In genomic region chr11:57459112-57460016, GRCh38 we compare ENCODE assay signal across 8 cellular contexts. TPM values are rescaled to one million over a fixed set of nuclear protein-coding genes. Genes with fewer than 3 reads are reported as not detected.
DNase-seq lines count a peak whose midpoint lies in the region; ATAC-seq, FAIRE-seq and TF ChIP-seq lines count a peak whose summit lies in the region.

No MANE protein-coding gene starts in this region.

- FAIRE-seq in GM12892 (lab: Jason Lieb, UNC) = no peak

- H3K4me3 ChIP-seq in CD4-positive, alpha-beta memory T cell (ENCODE audit: low read length in 2 of 2) = peak overlapping the region; percentile 33 to 44
- H3K4me3 ChIP-seq in iPS-18c (ENCODE audit: insufficient read depth, low read depth, low read length) = peak overlapping the region; percentile 46

- peak overlapping the region; percentile 86 to 95 (median 91) for H3K4me3 Mint-ChIP-seq in CD4-positive, alpha-beta memory T cell
- peak overlapping the region; percentile 86 for H3K4me3 Mint-ChIP-seq in activated T-helper 1 cell treated with anti-CD3 and anti-CD28 coated beads, Interleukin-12 subunit alpha, Interleukin-12 subunit beta, Interleukin-2, Interleukin-4 antibody, amounts not matched to agents 30 ng/mL and 10 ng/mL and 1 ng/mL, durations not matched to agents 14 hours and 24 hours and 36 hours
- H3K4me3 Mint-ChIP-seq in stimulated activated naive B cell treated with anti-CD40 and anti-IgM and Interleukin-4, amounts not matched to agents 10 μg/mL and 1 μg/mL and 100 μg/mL, for 72 hours = peak overlapping the region; percentile 85 to 88

- H3K9me3 Mint-ChIP-seq in CD4-positive, alpha-beta memory T cell = peaks cover 0 to 1% (median 0%) of the 10 kb centered on the region in 8 donors
- no peaks in the 10 kb centered on the region for H3K9me3 Mint-ChIP-seq in activated T-helper 1 cell treated with anti-CD3 and anti-CD28 coated beads, Interleukin-12 subunit alpha, Interleukin-12 subunit beta, Interleukin-2, Interleukin-4 antibody, amounts not matched to agents 30 ng/mL and 10 ng/mL and 1 ng/mL, durations not matched to agents 14 hours and 24 hours and 36 hours
- H3K9me3 Mint-ChIP-seq in stimulated activated naive B cell treated with anti-CD40 and anti-IgM and Interleukin-4, amounts not matched to agents 10 μg/mL and 1 μg/mL and 100 μg/mL, for 72 hours = no peaks in the 10 kb centered on the region

- CTCF ChIA-PET in CD4-positive, alpha-beta memory T cell (lab: Charles Lee; ENCODE audit: partially characterized antibody) = interaction anchor here (0.6 to 8.2 kb wide), 25 partner anchors 8 to 252 kb away, joined by 3 to 187 read pairs (median 6); partner anchors contain the start of genes SLC43A1, SLC43A3, TIMM10 and UBE2L6

- H3K36me3 ChIP-seq in CD4-positive, alpha-beta memory T cell (ENCODE audit: insufficient read depth, low read length) = no peaks in the 10 kb centered on the region

- H3K27me3 Mint-ChIP-seq in CD4-positive, alpha-beta memory T cell = peaks cover 18 to 35% of the 10 kb centered on the region in 2 donors
- H3K27me3 Mint-ChIP-seq in activated T-helper 1 cell treated with anti-CD3 and anti-CD28 coated beads, Interleukin-12 subunit alpha, Interleukin-12 subunit beta, Interleukin-2, Interleukin-4 antibody, amounts not matched to agents 30 ng/mL and 10 ng/mL and 1 ng/mL, durations not matched to agents 14 hours and 24 hours and 36 hours (ENCODE audit: insufficient read depth) = peaks cover 60% of the 10 kb centered on the region
- peaks cover 45 to 58% of the 10 kb centered on the region in 2 donors for H3K27me3 Mint-ChIP-seq in stimulated activated naive B cell treated with anti-CD40 and anti-IgM and Interleukin-4, amounts not matched to agents 10 μg/mL and 1 μg/mL and 100 μg/mL, for 72 hours

- intact Hi-C loops in CD4-positive, alpha-beta memory T cell (cut with micrococcal nuclease) = loop anchor here (5.0 kb wide), 2 partner anchors 33 to 1053 kb away; no protein-coding TSS in a partner anchor
- intact Hi-C loops in activated T-helper 1 cell treated with anti-CD3 and anti-CD28 coated beads, Interleukin-12 subunit alpha, Interleukin-12 subunit beta, Interleukin-2, Interleukin-4 antibody, amounts not matched to agents 30 ng/mL and 10 ng/mL and 1 ng/mL, durations not matched to agents 14 hours and 24 hours and 36 hours (cut with micrococcal nuclease) = loop anchor here (1.0 to 5.0 kb wide), 5 partner anchors 16 to 253 kb away; partner anchors contain the start of genes MED19, SLC43A3 and TMX2

- peak in 3 of 5 donors; percentile 19 to 35 (median 22) for DNase-seq in CD4-positive, alpha-beta memory T cell
- DNase-seq in KG1 (lab: John Stamatoyannopoulos, UW) (peak; percentile 65), GM12892 (ENCODE audit: insufficient read length) (no peak)
- DNase-seq in activated T-helper 1 cell treated with anti-CD3 and anti-CD28 coated beads, Interleukin-12 subunit alpha, Interleukin-12 subunit beta, Interleukin-2, Interleukin-4 antibody, amounts not matched to agents 30 ng/mL and 10 ng/mL and 1 ng/mL, durations not matched to agents 14 hours and 24 hours and 36 hours (ENCODE audit: low spot score) = no peak
- no peak for DNase-seq in stimulated activated naive B cell treated with anti-CD40 and anti-IgM and Interleukin-4, amounts not matched to agents 10 μg/mL and 1 μg/mL and 100 μg/mL, for 72 hours

- peak overlapping the region in 6 of 7 donors; percentile 9 to 81 (median 60) for H3K27ac Mint-ChIP-seq in CD4-positive, alpha-beta memory T cell
- H3K27ac Mint-ChIP-seq in activated T-helper 1 cell treated with anti-CD3 and anti-CD28 coated beads, Interleukin-12 subunit alpha, Interleukin-12 subunit beta, Interleukin-2, Interleukin-4 antibody, amounts not matched to agents 30 ng/mL and 10 ng/mL and 1 ng/mL, durations not matched to agents 14 hours and 24 hours and 36 hours = peak overlapping the region; percentile 55
- H3K27ac Mint-ChIP-seq in stimulated activated naive B cell treated with anti-CD40 and anti-IgM and Interleukin-4, amounts not matched to agents 10 μg/mL and 1 μg/mL and 100 μg/mL, for 72 hours = peak overlapping the region; percentile 86

- ATAC-seq in stimulated activated naive B cell treated with anti-CD40 and anti-IgM and Interleukin-4, amounts not matched to agents 10 μg/mL and 1 μg/mL and 100 μg/mL, for 72 hours (replicated peaks) = peak; percentile 30
- ATAC-seq in HG02623 (IDR thresholded peaks at IDR 0.05; ENCODE audit: unreplicated experiment) = no peak
- no peak for ATAC-seq in GM18907 (IDR thresholded peaks at IDR 0.05; ENCODE audit: unreplicated experiment)

- POLR2A ChIA-PET in CD4-positive, alpha-beta memory T cell (lab: Charles Lee; ENCODE audit: partially characterized antibody) = interaction anchor here (0.6 to 1.6 kb wide), 4 partner anchors 17 to 67 kb away, joined by 3 to 5 read pairs (median 4); no protein-coding TSS in a partner anchor

- H3K4me1 Mint-ChIP-seq in CD4-positive, alpha-beta memory T cell = peaks cover 16 to 31% (median 24%) of the 10 kb centered on the region in 4 donors
- peaks cover 41% of the 10 kb centered on the region for H3K4me1 Mint-ChIP-seq in activated T-helper 1 cell treated with anti-CD3 and anti-CD28 coated beads, Interleukin-12 subunit alpha, Interleukin-12 subunit beta, Interleukin-2, Interleukin-4 antibody, amounts not matched to agents 30 ng/mL and 10 ng/mL and 1 ng/mL, durations not matched to agents 14 hours and 24 hours and 36 hours (ENCODE audit: low read depth)
- peaks cover 23 to 36% of the 10 kb centered on the region in 2 donors for H3K4me1 Mint-ChIP-seq in stimulated activated naive B cell treated with anti-CD40 and anti-IgM and Interleukin-4, amounts not matched to agents 10 μg/mL and 1 μg/mL and 100 μg/mL, for 72 hours

- no peak for TF ChIP-seq POLR2A in GM12892 (IDR thresholded peaks at IDR 0.05; ENCODE audit: low read depth, low read length)

- no peak overlapping the region for H3K27ac ChIP-seq in CD4-positive, alpha-beta memory T cell (ENCODE audit: low read depth, low read length)

- H3K4me1 ChIP-seq in CD4-positive, alpha-beta memory T cell (ENCODE audit: insufficient read depth, low read length) = peaks cover 40% of the 10 kb centered on the region

- peaks cover 17% of the 10 kb centered on the region for H3K27me3 ChIP-seq in CD4-positive, alpha-beta memory T cell (ENCODE audit: insufficient read depth, low read length)

- no peaks in the 10 kb centered on the region for H3K9me3 ChIP-seq in CD4-positive, alpha-beta memory T cell (ENCODE audit: control insufficient read depth in 1 of 2, low read length in 2 of 2)
- H3K9me3 ChIP-seq in iPS-18c (ENCODE audit: control insufficient read depth, insufficient read depth, low read length) = no peaks in the 10 kb centered on the region

- H3K36me3 Mint-ChIP-seq in CD4-positive, alpha-beta memory T cell = no peaks in the 10 kb centered on the region
- H3K36me3 Mint-ChIP-seq in activated T-helper 1 cell treated with anti-CD3 and anti-CD28 coated beads, Interleukin-12 subunit alpha, Interleukin-12 subunit beta, Interleukin-2, Interleukin-4 antibody, amounts not matched to agents 30 ng/mL and 10 ng/mL and 1 ng/mL, durations not matched to agents 14 hours and 24 hours and 36 hours (ENCODE audit: low read depth) = no peaks in the 10 kb centered on the region
- H3K36me3 Mint-ChIP-seq in stimulated activated naive B cell treated with anti-CD40 and anti-IgM and Interleukin-4, amounts not matched to agents 10 μg/mL and 1 μg/mL and 100 μg/mL, for 72 hours = no peaks in the 10 kb centered on the region

RNA-seq across cellular contexts. Expression of gene RTN4RL2, which starts 1.0 kb away (rescaled TPM):
- under 1 TPM in 1 of 2 experiments, not detected in 1; 0.17 TPM for total RNA-seq in CD4-positive, alpha-beta memory T cell
- under 1 TPM in 1 of 2 donors, not detected in 1; 0.40 TPM for polyA plus RNA-seq in CD4-positive, alpha-beta memory T cell
- 0.54 TPM in 1 of 2 replicates, not detected in the other for total RNA-seq in activated T-helper 1 cell treated with anti-CD3 and anti-CD28 coated beads, Interleukin-12 subunit alpha, Interleukin-12 subunit beta, Interleukin-2, Interleukin-4 antibody, amounts not matched to agents 30 ng/mL and 10 ng/mL and 1 ng/mL, durations not matched to agents 14 hours and 24 hours and 36 hours
- not detected for polyA plus RNA-seq in GM12892 (2012; ENCODE audit: missing spikeins)

RNA-seq across cellular contexts. Expression of gene SLC43A3, which starts 32.4 kb away (rescaled TPM):
- 10 to 100 TPM; 15.1 to 15.6 TPM for total RNA-seq in CD4-positive, alpha-beta memory T cell
- 10 to 100 TPM; 17.7 to 18.5 TPM for polyA plus RNA-seq in CD4-positive, alpha-beta memory T cell
- 181 and 184 TPM in 2 replicates for total RNA-seq in activated T-helper 1 cell treated with anti-CD3 and anti-CD28 coated beads, Interleukin-12 subunit alpha, Interleukin-12 subunit beta, Interleukin-2, Interleukin-4 antibody, amounts not matched to agents 30 ng/mL and 10 ng/mL and 1 ng/mL, durations not matched to agents 14 hours and 24 hours and 36 hours
- polyA plus RNA-seq in GM12892 (2012; ENCODE audit: missing spikeins) = 99.6 TPM

RNA-seq across cellular contexts. Expression of gene SLC43A1, which starts 56.1 kb away (rescaled TPM):
- 10 to 100 TPM; 18.1 to 21.7 TPM for total RNA-seq in CD4-positive, alpha-beta memory T cell
- 10 to 100 TPM; 14.8 to 19.1 TPM for polyA plus RNA-seq in CD4-positive, alpha-beta memory T cell
- total RNA-seq in activated T-helper 1 cell treated with anti-CD3 and anti-CD28 coated beads, Interleukin-12 subunit alpha, Interleukin-12 subunit beta, Interleukin-2, Interleukin-4 antibody, amounts not matched to agents 30 ng/mL and 10 ng/mL and 1 ng/mL, durations not matched to agents 14 hours and 24 hours and 36 hours = 29.1 and 30.3 TPM in 2 replicates
- polyA plus RNA-seq in GM12892 (2012; ENCODE audit: missing spikeins) = 8.5 TPM

Comparison
In these comparisons a context has a peak if more than half of its experiments do, and no peak if none do; other contexts are left out.
1. DNase-seq: peak in CD4-positive, alpha-beta memory T cell (3 of 5) and KG1 (single experiment); none in activated T-helper 1 cell treated with anti-CD3 and anti-CD28 coated beads, Interleukin-12 subunit alpha, Interleukin-12 subunit beta, Interleukin-2, Interleukin-4 antibody, amounts not matched to agents 30 ng/mL and 10 ng/mL and 1 ng/mL, durations not matched to agents 14 hours and 24 hours and 36 hours (single experiment), stimulated activated naive B cell treated with anti-CD40 and anti-IgM and Interleukin-4, amounts not matched to agents 10 μg/mL and 1 μg/mL and 100 μg/mL, for 72 hours (single experiment) and GM12892 (single experiment).
2. ATAC-seq: peak in stimulated activated naive B cell treated with anti-CD40 and anti-IgM and Interleukin-4, amounts not matched to agents 10 μg/mL and 1 μg/mL and 100 μg/mL, for 72 hours (2 of 2); none in HG02623 (single experiment) and GM18907 (single experiment).
3. RNA of gene SLC43A3, which starts 32.4 kb away (total RNA-seq): 181 to 184 TPM in activated T-helper 1 cell treated with anti-CD3 and anti-CD28 coated beads, Interleukin-12 subunit alpha, Interleukin-12 subunit beta, Interleukin-2, Interleukin-4 antibody, amounts not matched to agents 30 ng/mL and 10 ng/mL and 1 ng/mL, durations not matched to agents 14 hours and 24 hours and 36 hours; 15.1 to 15.6 TPM in CD4-positive, alpha-beta memory T cell; every median in the first group is over 10 times any median in the second.
4. Peak in every context shown above with its lines, with median percentiles within 50 percentile points of each other: H3K27ac Mint-ChIP-seq and H3K4me3 Mint-ChIP-seq.